Comparison of ENCODE assay signal across 10 cellular contexts in genomic region chr3:188244395-188244861, GRCh38.
A peak's percentile ranks its signal among the peaks of the same experiment; 100 is the strongest.
DNase-seq lines count a peak whose midpoint lies in the region; ATAC-seq and TF ChIP-seq lines count a peak whose summit lies in the region.
"Had no signal": no experiment of that assay in that cellular context is flagged by ENCODE, and none has a peak within 500 bp of the region (broad histone marks: within the 10 kb centered on the region; RNA-seq: fewer than 3 reads in every experiment).

No MANE protein-coding gene starts in this region.

- H3K4me1 Mint-ChIP-seq in activated T-cell treated with anti-CD3 and anti-CD28 coated beads, Interleukin-2, amount 50 U/mL, for 4 hours (ENCODE audit: low read depth) = peaks cover 17% of the 10 kb centered on the region

- CTCF ChIA-PET in HEK293T (lab: Yijun Ruan, JAX) = no interaction called here

- H3K36me3 Mint-ChIP-seq in activated T-cell treated with anti-CD3 and anti-CD28 coated beads, Interleukin-2, amount 50 U/mL, for 4 hours (ENCODE audit: insufficient read depth) = peaks cover 11% of the 10 kb centered on the region

- ATAC-seq in activated T-cell treated with anti-CD3 and anti-CD28 coated beads, Interleukin-2, amount 50 U/mL, for 4 hours = peak; percentile 61 to 77
- ATAC-seq in SK-N-SH treated with all-trans-retinoic acid at 6 μM for 48 hours (peak; percentile 26; the same call in 1 of the 3 replicates), GM19035 (IDR thresholded peaks at IDR 0.05; ENCODE audit: unreplicated experiment) (no peak)

- no peaks in the 10 kb centered on the region for H3K9me3 Mint-ChIP-seq in activated T-cell treated with anti-CD3 and anti-CD28 coated beads, Interleukin-2, amount 50 U/mL, for 4 hours

- POLR2A ChIA-PET in HEK293T (lab: Yijun Ruan, JAX) = no interaction called here

- no peak for DNase-seq in activated T-cell treated with anti-CD3 and anti-CD28 coated beads, Interleukin-2, amount 50 U/mL, for 4 hours
- DNase-seq in activated T-cell treated with anti-CD3 and anti-CD28 coated beads, Interleukin-2, amount 50 U/mL, for 48 hours = no peak
- DNase-seq in glomerular visceral epithelial cell (ENCODE audit: extremely low spot score) (peak; percentile 63), stromal cell of bone marrow (ENCODE audit: low read depth) (peak; percentile 73), HEK293T (ENCODE audit: extremely low spot score) (no peak), NCI-H1092 treated with DMSO at 0.1 percent for 48 hours (lab: John Stamatoyannopoulos, UW) (no peak)
- DNase-seq: MM.1S; stimulated activated CD4-positive, alpha-beta T cell treated with anti-CD3 and anti-CD28 coated beads, Interleukin-2, amount 100 ng/mL, for 24 hours had no signal

- H3K4me3 Mint-ChIP-seq in activated T-cell treated with anti-CD3 and anti-CD28 coated beads, Interleukin-2, amount 50 U/mL, for 4 hours = no peak overlapping the region

- H3K27me3 Mint-ChIP-seq in activated T-cell treated with anti-CD3 and anti-CD28 coated beads, Interleukin-2, amount 50 U/mL, for 4 hours (ENCODE audit: low read depth) = no peaks in the 10 kb centered on the region

TF ChIP-seq in SK-N-SH treated with all-trans-retinoic acid at 6 μM for 48 hours, 23 proteins besides CTCF, POLR2A, EP300 and RAD21 (continues in another document):
- TF ChIP-seq PPARA (CRISPR knock-in tag; IDR thresholded peaks at IDR 0.05; ENCODE audit: borderline replicate concordance) (no peak), CSRNP3 (CRISPR knock-in tag; IDR thresholded peaks at IDR 0.05) (no peak), ISL1 (CRISPR knock-in tag; IDR thresholded peaks at IDR 0.05) (no peak), ZFP3 (CRISPR knock-in tag; IDR thresholded peaks at IDR 0.05) (no peak), ZNF8 (CRISPR knock-in tag; IDR thresholded peaks at IDR 0.05) (no peak), ARNTL (CRISPR knock-in tag; IDR thresholded peaks at IDR 0.05; ENCODE audit: borderline replicate concordance, low read depth) (no peak)
- TF ChIP-seq, protein P1, sequence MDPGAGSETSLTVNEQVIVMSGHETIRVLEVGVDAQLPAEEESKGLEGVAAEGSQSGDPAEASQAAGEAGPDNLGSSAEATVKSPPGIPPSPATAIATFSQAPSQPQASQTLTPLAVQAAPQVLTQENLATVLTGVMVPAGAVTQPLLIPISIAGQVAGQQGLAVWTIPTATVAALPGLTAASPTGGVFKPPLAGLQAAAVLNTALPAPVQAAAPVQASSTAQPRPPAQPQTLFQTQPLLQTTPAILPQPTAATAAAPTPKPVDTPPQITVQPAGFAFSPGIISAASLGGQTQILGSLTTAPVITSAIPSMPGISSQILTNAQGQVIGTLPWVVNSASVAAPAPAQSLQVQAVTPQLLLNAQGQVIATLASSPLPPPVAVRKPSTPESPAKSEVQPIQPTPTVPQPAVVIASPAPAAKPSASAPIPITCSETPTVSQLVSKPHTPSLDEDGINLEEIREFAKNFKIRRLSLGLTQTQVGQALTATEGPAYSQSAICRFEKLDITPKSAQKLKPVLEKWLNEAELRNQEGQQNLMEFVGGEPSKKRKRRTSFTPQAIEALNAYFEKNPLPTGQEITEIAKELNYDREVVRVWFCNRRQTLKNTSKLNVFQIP (CRISPR knock-in tag; IDR thresholded peaks at IDR 0.05; ENCODE audit: borderline replicate concordance, low read depth) = no peak

TF ChIP-seq in HEK293T, 16 proteins besides CTCF, POLR2A, EP300 and RAD21:
- TF ChIP-seq NFRKB (IDR thresholded peaks at IDR 0.05) (no peak), BHLHE40 (IDR thresholded peaks at IDR 0.05; ENCODE audit: borderline replicate concordance) (no peak), ZNF384 (IDR thresholded peaks at IDR 0.05) (no peak), L3MBTL2 (conservative IDR thresholded peaks at IDR 0.05) (no peak), FOXM1 (IDR thresholded peaks at IDR 0.05; ENCODE audit: borderline replicate concordance) (no peak), FOXA1 (IDR thresholded peaks at IDR 0.05) (no peak), FOXK2 (IDR thresholded peaks at IDR 0.05) (no peak), ARNT (IDR thresholded peaks at IDR 0.05) (no peak), SUZ12 (IDR thresholded peaks at IDR 0.05) (no peak), LEF1 (IDR thresholded peaks at IDR 0.05; ENCODE audit: borderline replicate concordance) (no peak), CTBP1 (IDR thresholded peaks at IDR 0.05; ENCODE audit: borderline replicate concordance) (no peak), ELF4 (IDR thresholded peaks at IDR 0.05) (no peak), HDGF (IDR thresholded peaks at IDR 0.05; ENCODE audit: borderline replicate concordance) (no peak), SP1 (IDR thresholded peaks at IDR 0.05) (no peak)
- TF ChIP-seq, protein P2, sequence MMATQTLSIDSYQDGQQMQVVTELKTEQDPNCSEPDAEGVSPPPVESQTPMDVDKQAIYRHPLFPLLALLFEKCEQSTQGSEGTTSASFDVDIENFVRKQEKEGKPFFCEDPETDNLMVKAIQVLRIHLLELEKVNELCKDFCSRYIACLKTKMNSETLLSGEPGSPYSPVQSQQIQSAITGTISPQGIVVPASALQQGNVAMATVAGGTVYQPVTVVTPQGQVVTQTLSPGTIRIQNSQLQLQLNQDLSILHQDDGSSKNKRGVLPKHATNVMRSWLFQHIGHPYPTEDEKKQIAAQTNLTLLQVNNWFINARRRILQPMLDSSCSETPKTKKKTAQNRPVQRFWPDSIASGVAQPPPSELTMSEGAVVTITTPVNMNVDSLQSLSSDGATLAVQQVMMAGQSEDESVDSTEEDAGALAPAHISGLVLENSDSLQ (IDR thresholded peaks at IDR 0.05) = no peak

Comparison
In these comparisons a context has a peak if more than half of its experiments do, and no peak if none do; other contexts are left out.
1. DNase-seq: peak in glomerular visceral epithelial cell (single experiment) and stromal cell of bone marrow (single experiment); none in activated T-cell treated with anti-CD3 and anti-CD28 coated beads, Interleukin-2, amount 50 U/mL, for 4 hours (single experiment), activated T-cell treated with anti-CD3 and anti-CD28 coated beads, Interleukin-2, amount 50 U/mL, for 48 hours (0 of 2), HEK293T (single experiment) and NCI-H1092 treated with DMSO at 0.1 percent for 48 hours (single experiment).